In genomic region chr10:59872892-59873463, GRCh38 we compare ENCODE assay signal across 8 cellular contexts. TPM values are rescaled to one million over a fixed set of nuclear protein-coding genes. Genes with fewer than 3 reads are reported as not detected.
DNase-seq lines count a peak whose midpoint lies in the region; ATAC-seq and TF ChIP-seq lines count a peak whose summit lies in the region.

No MANE protein-coding gene starts in this region.

- H3K27me3 ChIP-seq in duodenal mucosa (ENCODE audit: control insufficient read depth in 1 of 2, insufficient read depth in 2 of 2, low read length in 2 of 2) = no peaks in the 10 kb centered on the region
- no peaks in the 10 kb centered on the region for H3K27me3 ChIP-seq in PC-3 (ENCODE audit: low read length)
- no peaks in the 10 kb centered on the region for H3K27me3 ChIP-seq in Caco-2 (replicated peaks; ENCODE audit: control insufficient read depth, insufficient read depth, low read length)

- peak; percentile 31 for DNase-seq in Ammon's horn (ENCODE audit: low spot score)
- DNase-seq in HuH-7.5 (ENCODE audit: low spot score) = peak; percentile 9
- peak; percentile 52 for DNase-seq in myocyte (ENCODE audit: low read depth)
- DNase-seq in PC-3 = no peak
- DNase-seq in Caco-2 = no peak
- no peak for DNase-seq in activated T-cell treated with anti-CD3 and anti-CD28 coated beads, Interleukin-2, amount 50 U/mL, for 1 hour

- H3K4me1 Mint-ChIP-seq in Caco-2 (ENCODE audit: low read depth, unreplicated experiment) = peaks cover 37% of the 10 kb centered on the region

- TF ChIP-seq CTCF in PC-3 (conservative IDR thresholded peaks at IDR 0.05; ENCODE audit: low read depth, low read length) (no peak), Caco-2 (IDR thresholded peaks at IDR 0.05; ENCODE audit: insufficient read depth in 1 of 2, low read depth in 1 of 2, low read length in 1 of 2, severe bottlenecking in 1 of 2, unreplicated experiment in 1 of 2) (no peak)

- no peaks in the 10 kb centered on the region for H3K9me3 Mint-ChIP-seq in Caco-2 (ENCODE audit: unreplicated experiment)

- no peaks in the 10 kb centered on the region for H3K36me3 ChIP-seq in duodenal mucosa (ENCODE audit: control insufficient read depth in 1 of 2, insufficient read depth in 2 of 2, low read length in 2 of 2)
- no peaks in the 10 kb centered on the region for H3K36me3 ChIP-seq in PC-3 (ENCODE audit: low read depth, low read length)
- no peaks in the 10 kb centered on the region for H3K36me3 ChIP-seq in Caco-2 (ENCODE audit: control insufficient read depth, insufficient read depth, low read length)

- no peak overlapping the region for H2AFZ ChIP-seq in PC-3 (ENCODE audit: low read length)

- H3K9ac ChIP-seq in duodenal mucosa (ENCODE audit: low read depth in 1 of 2, low read length in 2 of 2) = peak overlapping the region in 1 of 2 donors; percentile 12
- no peak overlapping the region for H3K9ac ChIP-seq in PC-3 (ENCODE audit: low read length)

- H3K27me3 Mint-ChIP-seq in Caco-2 (ENCODE audit: insufficient read depth, unreplicated experiment) = no peaks in the 10 kb centered on the region

- POLR2A ChIA-PET in PC-3 (lab: Charles Lee; ENCODE audit: unreplicated experiment) (no interaction called here), Caco-2 (lab: Charles Lee) (no interaction called here)

- H3K36me3 Mint-ChIP-seq in Caco-2 (ENCODE audit: insufficient read depth, unreplicated experiment) = no peaks in the 10 kb centered on the region

- no peaks in the 10 kb centered on the region for H3K9me2 ChIP-seq in PC-3 (replicated peaks; ENCODE audit: low read length)

- H3K4me3 ChIP-seq in duodenal mucosa (ENCODE audit: low read depth in 1 of 2, low read length in 2 of 2) = peak overlapping the region; percentile 27 to 37
- no peak overlapping the region for H3K4me3 ChIP-seq in PC-3 (ENCODE audit: low read length)
- H3K4me3 ChIP-seq in Caco-2 (ENCODE audit: low read depth, low read length) = no peak overlapping the region

- H3F3A ChIP-seq in PC-3 (ENCODE audit: low read length, unreplicated experiment) = no peaks in the 10 kb centered on the region

- no peak overlapping the region for H3K4me3 Mint-ChIP-seq in Caco-2 (ENCODE audit: unreplicated experiment)

- peaks cover 18% of the 10 kb centered on the region; the same call in 1 of the 2 replicates for H4K20me1 ChIP-seq in PC-3 (ENCODE audit: low read length)

- H3K4me2 ChIP-seq in PC-3 (ENCODE audit: low read length) = no peak overlapping the region

- H3K79me2 ChIP-seq in PC-3 (ENCODE audit: low read length) = peaks cover 99% of the 10 kb centered on the region

- BruUV-seq in PC-3 (replicated peaks; lab: Mats Ljungman, UMichigan) (no TSS peak), Caco-2 (replicated peaks; lab: Mats Ljungman, UMichigan) (no TSS peak)

- H3K4me1 ChIP-seq in duodenal mucosa (ENCODE audit: control insufficient read depth in 1 of 2, insufficient read depth in 2 of 2, low read length in 2 of 2) (peaks cover 48 to 52% of the 10 kb centered on the region in 2 donors), PC-3 (ENCODE audit: insufficient read depth, low read length) (peaks cover 18% of the 10 kb centered on the region), Caco-2 (peaks cover 38% of the 10 kb centered on the region)

- H3K9me3 ChIP-seq in duodenal mucosa (ENCODE audit: control insufficient read depth in 1 of 2, low read length in 2 of 2) = no peaks in the 10 kb centered on the region
- H3K9me3 ChIP-seq in PC-3 (ENCODE audit: low read length) = no peaks in the 10 kb centered on the region
- H3K9me3 ChIP-seq in Caco-2 = no peaks in the 10 kb centered on the region

- intact Hi-C loops in PC-3 (cut with micrococcal nuclease) = no loop called here
- intact Hi-C loops in Caco-2 (cut with micrococcal nuclease; ENCODE audit: unreplicated experiment) = loop anchor here (2.0 kb wide), 2 partner anchors 22 to 34 kb away; partner anchors contain the start of gene CCDC6

- ATAC-seq in HG03442 (IDR thresholded peaks at IDR 0.05; ENCODE audit: unreplicated experiment) = no peak
- no peak for ATAC-seq in PC-3

- H3K27ac ChIP-seq in duodenal mucosa (ENCODE audit: low read depth, low read length) (peak overlapping the region; percentile 37), PC-3 (ENCODE audit: low read length) (no peak overlapping the region)

- CTCF ChIA-PET in PC-3 (lab: Charles Lee) = no interaction called here
- CTCF ChIA-PET in Caco-2 (lab: Charles Lee) = interaction anchor here (0.8 to 3.7 kb wide), 3 partner anchors 33 to 42 kb away, joined by 3 to 22 read pairs (median 4); partner anchors contain the start of gene CCDC6

- no peak overlapping the region for H3K27ac Mint-ChIP-seq in Caco-2 (ENCODE audit: unreplicated experiment)

RNA-seq across cellular contexts. Expression of gene CCDC6, which starts 33.4 kb away (rescaled TPM):
- total RNA-seq in myocyte (19.4 and 19.6 TPM in 2 replicates), PC-3 (2014; rRNA removed) (37.6 and 46.1 TPM in 2 replicates), Caco-2 (2022) (113 and 116 TPM in 2 replicates)
- polyA plus RNA-seq in myocyte (2012) = 12.5 TPM

Comparison
In these comparisons a context has a peak if more than half of its experiments do, and no peak if none do; other contexts are left out.
1. DNase-seq: peak in Ammon's horn (single experiment), HuH-7.5 (single experiment) and myocyte (single experiment); none in PC-3 (single experiment), Caco-2 (0 of 2) and activated T-cell treated with anti-CD3 and anti-CD28 coated beads, Interleukin-2, amount 50 U/mL, for 1 hour (single experiment).
2. H3K4me3 ChIP-seq: peak in duodenal mucosa (2 of 2); none in PC-3 (single experiment) and Caco-2 (single experiment).